In genomic region chr13:98557934-98558630, GRCh38 we compare ENCODE assay signal across 10 cellular contexts. TPM values are rescaled to one million over a fixed set of nuclear protein-coding genes. Genes with fewer than 3 reads are reported as not detected.
A peak's percentile ranks its signal among the peaks of the same experiment; 100 is the strongest.
DNase-seq lines count a peak whose midpoint lies in the region; ATAC-seq and TF ChIP-seq lines count a peak whose summit lies in the region.
"Had no signal": no experiment of that assay in that cellular context is flagged by ENCODE, and none has a peak within 500 bp of the region (broad histone marks: within the 10 kb centered on the region; RNA-seq: fewer than 3 reads in every experiment).

No MANE protein-coding gene starts in this region.

- no peaks in the 10 kb centered on the region for H3K27me3 ChIP-seq in CD8-positive, alpha-beta memory T cell (ENCODE audit: insufficient read depth, low read length, poor library complexity, severe bottlenecking)
- H3K27me3 ChIP-seq in naive thymus-derived CD4-positive, alpha-beta T cell (ENCODE audit: control insufficient read depth in 2 of 2, insufficient read depth in 2 of 2, low read length in 2 of 2), result no peaks in the 10 kb centered on the region
- no peaks in the 10 kb centered on the region for H3K27me3 ChIP-seq in dorsolateral prefrontal cortex
- H3K27me3 ChIP-seq: spleen had no signal

- H3K4me3 ChIP-seq in CD8-positive, alpha-beta memory T cell (ENCODE audit: low read length), result peak overlapping the region; percentile 12
- no peak overlapping the region for H3K4me3 ChIP-seq in naive thymus-derived CD4-positive, alpha-beta T cell (ENCODE audit: low read length)
- H3K4me3 ChIP-seq in dorsolateral prefrontal cortex, result no peak overlapping the region
- H3K4me3 ChIP-seq: spleen had no signal

- POLR2A ChIA-PET in CD8-positive, alpha-beta memory T cell (lab: Charles Lee), result no interaction called here
- POLR2A ChIA-PET in naive thymus-derived CD4-positive, alpha-beta T cell (lab: Charles Lee), result interaction anchor here (1.5 to 2.0 kb wide), 3 partner anchors 13 to 29 kb away, joined by 3 to 13 read pairs (median 8); no protein-coding TSS in a partner anchor

- CTCF ChIA-PET in CD8-positive, alpha-beta memory T cell (lab: Charles Lee), result interaction anchor here (1.0 kb wide), 1 partner anchor 95 kb away, joined by 3 read pairs; no protein-coding TSS in a partner anchor
- CTCF ChIA-PET in naive thymus-derived CD4-positive, alpha-beta T cell (lab: Charles Lee), result interaction anchor here (0.6 to 1.8 kb wide), 2 partner anchors 95 to 96 kb away, joined by 3 to 6 read pairs; no protein-coding TSS in a partner anchor

- no peaks in the 10 kb centered on the region for H3K27me3 Mint-ChIP-seq in CD8-positive, alpha-beta memory T cell
- no peaks in the 10 kb centered on the region for H3K27me3 Mint-ChIP-seq in brain
- H3K27me3 Mint-ChIP-seq in naive thymus-derived CD4-positive, alpha-beta T cell, result no peaks in the 10 kb centered on the region

- H3K27ac Mint-ChIP-seq in CD8-positive, alpha-beta memory T cell, result peak overlapping the region in 7 of 8 donors; percentile 2 to 89 (median 56)
- H3K27ac Mint-ChIP-seq in brain, result peak overlapping the region in 3 of 5 experiments; percentile 1 to 51 (median 33)
- peak overlapping the region; percentile 35 to 92 (median 84) for H3K27ac Mint-ChIP-seq in naive thymus-derived CD4-positive, alpha-beta T cell

- no peak for DNase-seq in CD8-positive, alpha-beta memory T cell
- DNase-seq in HCEC 1CT (peak; percentile 63), dorsolateral prefrontal cortex (no peak), SKM-1 (lab: John Stamatoyannopoulos, UW; ENCODE audit: unreplicated experiment) (no peak), medulla oblongata (ENCODE audit: extremely low spot score) (no peak)
- no peak for DNase-seq in naive thymus-derived CD4-positive, alpha-beta T cell
- DNase-seq: amniotic stem cell, NCI-H1092, spleen had no signal

- no peak overlapping the region for H3K27ac ChIP-seq in CD8-positive, alpha-beta memory T cell (ENCODE audit: low read depth, low read length)
- peak overlapping the region; percentile 45 for H3K27ac ChIP-seq in naive thymus-derived CD4-positive, alpha-beta T cell (ENCODE audit: low read depth, low read length)
- H3K27ac ChIP-seq in dorsolateral prefrontal cortex, result no peak overlapping the region
- H3K27ac ChIP-seq: spleen had no signal

- peak; percentile 19 for ATAC-seq in naive thymus-derived CD4-positive, alpha-beta T cell

- H3K36me3 ChIP-seq in CD8-positive, alpha-beta memory T cell (ENCODE audit: insufficient read depth, low read length), result no peaks in the 10 kb centered on the region
- H3K36me3 ChIP-seq in naive thymus-derived CD4-positive, alpha-beta T cell (ENCODE audit: control insufficient read depth in 2 of 3, insufficient read depth in 3 of 3, low read length in 3 of 3), result no peaks in the 10 kb centered on the region

- peaks cover 77 to 88% (median 86%) of the 10 kb centered on the region in 3 donors for H3K4me1 Mint-ChIP-seq in CD8-positive, alpha-beta memory T cell
- H3K4me1 Mint-ChIP-seq in brain, result peaks cover 70% of the 10 kb centered on the region
- H3K4me1 Mint-ChIP-seq in naive thymus-derived CD4-positive, alpha-beta T cell, result peaks cover 70 to 94% (median 83%) of the 10 kb centered on the region in 7 donors

- peaks cover 54% of the 10 kb centered on the region for H3K4me1 ChIP-seq in CD8-positive, alpha-beta memory T cell (ENCODE audit: insufficient read depth, low read length)
- peaks cover 32 to 71% of the 10 kb centered on the region in 2 donors for H3K4me1 ChIP-seq in naive thymus-derived CD4-positive, alpha-beta T cell (ENCODE audit: control insufficient read depth in 2 of 2, insufficient read depth in 2 of 2, low read length in 2 of 2)

- peaks cover 0 to 25% (median 0%) of the 10 kb centered on the region in 3 donors for H3K36me3 Mint-ChIP-seq in CD8-positive, alpha-beta memory T cell
- peaks cover 62% of the 10 kb centered on the region for H3K36me3 Mint-ChIP-seq in brain
- peaks cover 0 to 14% (median 10%) of the 10 kb centered on the region in 5 donors for H3K36me3 Mint-ChIP-seq in naive thymus-derived CD4-positive, alpha-beta T cell

- no peaks in the 10 kb centered on the region for H3K9me3 Mint-ChIP-seq in CD8-positive, alpha-beta memory T cell
- H3K9me3 Mint-ChIP-seq in brain, result peaks cover 0 to 17% (median 2%) of the 10 kb centered on the region in 5 experiments
- H3K9me3 Mint-ChIP-seq in naive thymus-derived CD4-positive, alpha-beta T cell, result no peaks in the 10 kb centered on the region

- no peak for TF ChIP-seq CTCF in brain (conservative IDR thresholded peaks at IDR 0.05)
- TF ChIP-seq CTCF in dorsolateral prefrontal cortex (IDR thresholded peaks at IDR 0.05 in 54 of 56, conservative IDR thresholded peaks at IDR 0.05 in 2 of 56; ENCODE audit: low read depth in 1 of 56, partially characterized antibody in 56 of 56), result no peak

- intact Hi-C loops in naive thymus-derived CD4-positive, alpha-beta T cell (cut with micrococcal nuclease), result no loop called here
- intact Hi-C loops in dorsolateral prefrontal cortex (cut with DNase I), result no loop called here

- peak overlapping the region in 6 of 7 donors; percentile 4 to 74 (median 52) for H3K4me3 Mint-ChIP-seq in CD8-positive, alpha-beta memory T cell
- H3K4me3 Mint-ChIP-seq in brain, result peak overlapping the region in 1 of 5 experiments; percentile 29
- peak overlapping the region; percentile 54 to 77 (median 68) for H3K4me3 Mint-ChIP-seq in naive thymus-derived CD4-positive, alpha-beta T cell

- no peaks in the 10 kb centered on the region for H3K9me3 ChIP-seq in CD8-positive, alpha-beta memory T cell (ENCODE audit: low read length)
- H3K9me3 ChIP-seq in naive thymus-derived CD4-positive, alpha-beta T cell (ENCODE audit: control insufficient read depth in 2 of 3, low read length in 3 of 3), result no peaks in the 10 kb centered on the region
- H3K9me3 ChIP-seq: spleen had no signal

RNA-seq across cellular contexts. Expression of gene STK24, which starts 18.8 kb away (rescaled TPM):
- total RNA-seq in CD8-positive, alpha-beta memory T cell, result 100 to 1,000 TPM; 149 to 150 TPM
- 63.6 TPM for polyA plus RNA-seq in CD8-positive, alpha-beta memory T cell
- polyA plus RNA-seq in brain (ENCODE audit: insufficient read depth, low read depth, low replicate concordance), result 119 TPM
- 100 to 1,000 TPM in 3 of 5 experiments, 10 to 100 TPM in 2; 90.1 to 148 (median 121) TPM for total RNA-seq in naive thymus-derived CD4-positive, alpha-beta T cell
- polyA plus RNA-seq in naive thymus-derived CD4-positive, alpha-beta T cell, result 10 to 100 TPM; 29.8 to 44.4 TPM
- 10 to 100 TPM; 28.8 to 87.6 (median 61.8) TPM for total RNA-seq in dorsolateral prefrontal cortex

Comparison
In these comparisons a context has a peak if more than half of its experiments do, and no peak if none do; other contexts are left out.
1. H3K27ac Mint-ChIP-seq: peak in every context shown above with its lines; median percentile 84 in naive thymus-derived CD4-positive, alpha-beta T cell; 56 in CD8-positive, alpha-beta memory T cell; 33 in brain.